ENCODE assay signal across 20 cellular contexts in genomic region chr10:61169294-61169693, GRCh38.
"Had no signal": no experiment of that assay in that cellular context is flagged by ENCODE, and none has a peak within 500 bp of the region (broad histone marks: within the 10 kb centered on the region; RNA-seq: fewer than 3 reads in every experiment).

No MANE protein-coding gene starts in this region.

- H3K4me3 ChIP-seq: lower lobe of right lung, smooth muscle cell, testis had no signal

- H3K27me3 ChIP-seq: brain microvascular endothelial cell, testis had no signal

- H3K4me1 ChIP-seq: lower lobe of right lung, testis had no signal

- H3K36me3 ChIP-seq: brain microvascular endothelial cell, lower lobe of right lung had no signal

- DNase-seq: activated CD4-positive, CD25-positive, alpha-beta regulatory T cell treated with anti-CD3 and anti-CD28 coated beads, Interleukin-2, amount 50 U/mL, for 72 hours; activated CD8-positive, alpha-beta memory T cell treated with anti-CD3 and anti-CD28 coated beads for 24 hours; activated CD8-positive, alpha-beta memory T cell treated with anti-CD3 and anti-CD28 coated beads, Interleukin-2, amount 50 U/mL, for 48 hours; activated effector memory CD4-positive, alpha-beta T cell treated with Interleukin-2 at 50 U/mL for 16 hours; activated naive CD4-positive, alpha-beta T cell treated with anti-CD3 and anti-CD28 coated beads, Interleukin-2, amount 10 ng/mL, durations not matched to agents 7 days and 5 days; activated naive CD8-positive, alpha-beta T cell treated with anti-CD3 and anti-CD28 coated beads, Interleukin-2, amount 50 U/mL, for 24 hours; activated T-cell treated with anti-CD3 and anti-CD28 coated beads, Interleukin-2, amount 50 U/mL, for 48 hours; anterior cingulate cortex; brain microvascular endothelial cell; effector CD4-positive, alpha-beta T cell; head of caudate nucleus; lower lobe of right lung; nucleus accumbens; right cardiac atrium; stimulated activated CD4-positive, alpha-beta T cell treated with anti-CD3 and anti-CD28 coated beads, Interleukin-4, amount 100 ng/mL, for 1 hour; T-helper 2 cell; testis had no signal

- H3K9me3 ChIP-seq: lower lobe of right lung, testis had no signal

- FAIRE-seq: frontal cortex had no signal

- ATAC-seq: activated naive CD8-positive, alpha-beta T cell treated with anti-CD3 and anti-CD28 coated beads, Interleukin-2, amount 50 U/mL, for 24 hours; lower lobe of right lung had no signal

- H3K27ac ChIP-seq: brain microvascular endothelial cell, lower lobe of right lung, testis, VCaP had no signal
